Comparison of ENCODE assay signal across 22 cellular contexts in the genomic region with DNA sequence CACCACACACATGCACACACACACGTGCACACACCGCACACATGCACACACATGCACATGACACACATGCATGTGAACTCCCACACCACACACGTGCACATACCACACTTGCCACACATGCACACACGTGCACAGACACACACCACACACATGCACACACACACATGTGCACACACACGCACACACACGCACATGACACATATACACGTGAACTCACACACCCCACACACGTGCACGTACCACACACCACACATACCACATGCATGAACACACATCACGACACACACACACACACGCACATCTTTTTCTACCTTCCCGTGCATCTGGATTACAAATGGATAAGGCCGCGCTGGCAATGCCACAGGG.
"Had no signal": no experiment of that assay in that cellular context is flagged by ENCODE, and none has a peak within 500 bp of the region (broad histone marks: within the 10 kb centered on the region; RNA-seq: fewer than 3 reads in every experiment).

No MANE protein-coding gene starts in this region.

- H3K27ac Mint-ChIP-seq: activated CD4-positive, alpha-beta memory T cell treated with anti-CD3 and anti-CD28 coated beads, Interleukin-2, amount 10 ng/mL, durations not matched to agents 7 days and 5 days; activated CD8-positive, alpha-beta memory T cell treated with anti-CD3 and anti-CD28 coated beads, Interleukin-2, amount 10 ng/mL, durations not matched to agents 7 days and 5 days; activated naive CD8-positive, alpha-beta T cell treated with anti-CD3 and anti-CD28 coated beads for 36 hours; activated T-helper 17 cell treated with anti-CD3 and anti-CD28 coated beads, Interleukin-2, amount 50 U/mL, for 72 hours; T-helper 17 cell had no signal

- H3K9me3 ChIP-seq: breast epithelium, heart left ventricle, lower lobe of right lung, neutrophil, ovary, prostate gland, spleen, thoracic aorta, upper lobe of left lung had no signal

- H3K27ac ChIP-seq: breast epithelium, coronary artery, heart left ventricle, lower lobe of right lung, neutrophil, ovary, prostate gland, spleen, thoracic aorta, upper lobe of left lung had no signal

- H3K4me1 Mint-ChIP-seq: activated CD4-positive, alpha-beta memory T cell treated with anti-CD3 and anti-CD28 coated beads, Interleukin-2, amount 10 ng/mL, durations not matched to agents 7 days and 5 days; activated CD8-positive, alpha-beta memory T cell treated with anti-CD3 and anti-CD28 coated beads, Interleukin-2, amount 10 ng/mL, durations not matched to agents 7 days and 5 days; activated naive CD8-positive, alpha-beta T cell treated with anti-CD3 and anti-CD28 coated beads for 36 hours; activated T-helper 17 cell treated with anti-CD3 and anti-CD28 coated beads, Interleukin-2, amount 50 U/mL, for 72 hours; T-helper 17 cell had no signal

- H3K4me3 Mint-ChIP-seq: activated CD4-positive, alpha-beta memory T cell treated with anti-CD3 and anti-CD28 coated beads, Interleukin-2, amount 10 ng/mL, durations not matched to agents 7 days and 5 days; activated CD8-positive, alpha-beta memory T cell treated with anti-CD3 and anti-CD28 coated beads, Interleukin-2, amount 10 ng/mL, durations not matched to agents 7 days and 5 days; activated naive CD8-positive, alpha-beta T cell treated with anti-CD3 and anti-CD28 coated beads for 36 hours; activated T-helper 17 cell treated with anti-CD3 and anti-CD28 coated beads, Interleukin-2, amount 50 U/mL, for 72 hours; naive thymus-derived CD8-positive, alpha-beta T cell; T-helper 17 cell had no signal

- H3K4me1 ChIP-seq: breast epithelium, heart left ventricle, lower lobe of right lung, spleen, upper lobe of left lung had no signal

- H3K27me3 ChIP-seq: ovary, upper lobe of left lung had no signal

- H3K9me3 Mint-ChIP-seq: activated T-helper 17 cell treated with anti-CD3 and anti-CD28 coated beads, Interleukin-2, amount 50 U/mL, for 72 hours had no signal

- ATAC-seq: activated CD8-positive, alpha-beta memory T cell treated with anti-CD3 and anti-CD28 coated beads, Interleukin-2, amount 10 ng/mL, durations not matched to agents 7 days and 5 days; activated T-helper 17 cell treated with anti-CD3 and anti-CD28 coated beads, Interleukin-2, amount 50 U/mL, for 72 hours; left colon; naive thymus-derived CD8-positive, alpha-beta T cell; T-helper 17 cell had no signal

- H3K36me3 ChIP-seq: breast epithelium, heart left ventricle, lower lobe of right lung, neutrophil, ovary, prostate gland, spleen, thoracic aorta, upper lobe of left lung had no signal

- H3K36me3 Mint-ChIP-seq: activated CD8-positive, alpha-beta memory T cell treated with anti-CD3 and anti-CD28 coated beads, Interleukin-2, amount 10 ng/mL, durations not matched to agents 7 days and 5 days; activated naive CD8-positive, alpha-beta T cell treated with anti-CD3 and anti-CD28 coated beads for 36 hours had no signal

- DNase-seq: activated CD4-positive, alpha-beta T cell treated with anti-CD3 and anti-CD28 coated beads for 48 hours; activated CD4-positive, CD25-positive, alpha-beta regulatory T cell; activated CD8-positive, alpha-beta memory T cell treated with anti-CD3 and anti-CD28 coated beads, Interleukin-2, amount 10 ng/mL, durations not matched to agents 7 days and 5 days; activated naive CD4-positive, alpha-beta T cell treated with Interleukin-2 at 50 U/mL for 16 hours; activated naive CD8-positive, alpha-beta T cell treated with anti-CD3 and anti-CD28 coated beads for 36 hours; heart left ventricle; left colon; lower lobe of right lung; ovary; spleen; stimulated activated CD4-positive, alpha-beta T cell treated with anti-CD3 and anti-CD28 coated beads, Interleukin-4, amount 100 ng/mL, for 1 hour; stimulated activated naive CD4-positive, alpha-beta T cell treated with Interleukin-2 at 50 U/mL for 16 hours; T-helper 17 cell; upper lobe of left lung had no signal

- H3K4me3 ChIP-seq: breast epithelium, coronary artery, heart left ventricle, lower lobe of right lung, ovary, prostate gland, spleen, thoracic aorta, upper lobe of left lung had no signal
